ENCODE assay signal across 1 cellular context in genomic region chr13:108031859-108032258, GRCh38.
TF ChIP-seq lines count a peak whose summit lies in the region.

No MANE protein-coding gene starts in this region.

TF ChIP-seq in GM23338, 12 proteins besides CTCF, POLR2A, EP300 and RAD21:
- TF ChIP-seq POLR2AphosphoS5 (IDR thresholded peaks at IDR 0.05; ENCODE audit: low read depth) (no peak), NANOG (IDR thresholded peaks at IDR 0.05; ENCODE audit: borderline replicate concordance) (no peak)
TF ChIP-seq in GM23338: peak in this region for 0.
